In the genomic region with DNA sequence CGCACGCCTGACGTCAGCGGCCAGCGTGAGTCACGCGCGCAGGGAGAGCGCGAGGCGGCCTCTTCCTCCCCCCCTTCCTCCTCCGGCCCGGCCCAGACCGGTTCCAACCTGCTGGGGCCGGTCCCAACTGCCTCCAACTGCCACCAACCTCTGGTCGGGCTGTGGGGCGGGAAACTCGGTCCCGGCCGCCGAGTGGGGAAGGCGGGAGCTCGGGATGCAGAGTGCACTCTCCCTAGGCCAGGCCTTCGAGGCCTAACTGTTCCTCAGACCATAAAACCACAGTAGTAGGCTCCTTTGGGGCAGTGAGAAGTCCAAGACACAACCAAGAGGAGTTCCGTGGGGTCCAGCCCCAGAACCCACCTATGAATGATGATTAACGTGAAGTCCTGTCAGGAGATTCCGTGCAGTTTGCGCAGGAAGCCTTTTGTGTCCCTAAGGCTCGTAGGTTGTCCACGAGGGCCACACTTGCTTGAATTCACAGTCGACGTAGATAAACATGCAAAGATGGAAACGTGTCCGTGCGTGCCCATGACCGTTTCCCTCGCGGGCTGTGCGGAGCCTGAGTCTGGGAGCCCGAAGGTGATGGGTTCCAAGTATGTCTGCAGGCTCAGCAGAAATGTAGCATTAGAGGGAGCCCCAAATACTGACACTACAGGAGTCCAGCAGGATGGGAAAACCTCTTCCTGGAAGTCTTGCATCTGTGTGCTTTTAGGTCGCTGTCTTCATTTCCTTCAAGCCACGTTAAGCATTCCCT, we compare ENCODE assay signal across 1 cellular context.
A peak's percentile ranks its signal among the peaks of the same experiment; 100 is the strongest.
TF ChIP-seq lines count a peak whose summit lies in the region.

No MANE protein-coding gene starts in this region.

TF ChIP-seq in GM12878, 131 proteins besides CTCF, POLR2A, EP300 and RAD21 (continues in another document):
- TF ChIP-seq, protein P1, sequence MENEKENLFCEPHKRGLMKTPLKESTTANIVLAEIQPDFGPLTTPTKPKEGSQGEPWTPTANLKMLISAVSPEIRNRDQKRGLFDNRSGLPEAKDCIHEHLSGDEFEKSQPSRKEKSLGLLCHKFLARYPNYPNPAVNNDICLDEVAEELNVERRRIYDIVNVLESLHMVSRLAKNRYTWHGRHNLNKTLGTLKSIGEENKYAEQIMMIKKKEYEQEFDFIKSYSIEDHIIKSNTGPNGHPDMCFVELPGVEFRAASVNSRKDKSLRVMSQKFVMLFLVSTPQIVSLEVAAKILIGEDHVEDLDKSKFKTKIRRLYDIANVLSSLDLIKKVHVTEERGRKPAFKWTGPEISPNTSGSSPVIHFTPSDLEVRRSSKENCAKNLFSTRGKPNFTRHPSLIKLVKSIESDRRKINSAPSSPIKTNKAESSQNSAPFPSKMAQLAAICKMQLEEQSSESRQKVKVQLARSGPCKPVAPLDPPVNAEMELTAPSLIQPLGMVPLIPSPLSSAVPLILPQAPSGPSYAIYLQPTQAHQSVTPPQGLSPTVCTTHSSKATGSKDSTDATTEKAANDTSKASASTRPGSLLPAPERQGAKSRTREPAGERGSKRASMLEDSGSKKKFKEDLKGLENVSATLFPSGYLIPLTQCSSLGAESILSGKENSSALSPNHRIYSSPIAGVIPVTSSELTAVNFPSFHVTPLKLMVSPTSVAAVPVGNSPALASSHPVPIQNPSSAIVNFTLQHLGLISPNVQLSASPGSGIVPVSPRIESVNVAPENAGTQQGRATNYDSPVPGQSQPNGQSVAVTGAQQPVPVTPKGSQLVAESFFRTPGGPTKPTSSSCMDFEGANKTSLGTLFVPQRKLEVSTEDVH (IDR thresholded peaks at IDR 0.05; ENCODE audit: low read depth, partially characterized antibody): peak; percentile 38
- peak in 1 of 2 experiments; percentile 30; a peak in 1 of 4 replicates for TF ChIP-seq ETV6 (conservative IDR thresholded peaks at IDR 0.05 in 1 of 2, IDR thresholded peaks at IDR 0.05 in 1 of 2; ENCODE audit: borderline replicate concordance in 1 of 2, low read depth in 1 of 2)
- TF ChIP-seq PAX5 (IDR thresholded peaks at IDR 0.05; ENCODE audit: borderline replicate concordance, low read depth, low read length): peak; percentile 27; the same call in 1 of the 2 replicates
- TF ChIP-seq JUND (IDR thresholded peaks at IDR 0.05; ENCODE audit: low read depth, low read length): 0 out of 2 replicates have a peak, but pooled peaks have one; percentile 42
- peak; percentile 78; the same call in 1 of the 2 replicates for TF ChIP-seq ZBED1 (IDR thresholded peaks at IDR 0.05; ENCODE audit: borderline replicate concordance)
- TF ChIP-seq BACH1 (IDR thresholded peaks at IDR 0.05; ENCODE audit: borderline replicate concordance): peak; percentile 99
- peak; percentile 69 for TF ChIP-seq SMARCA5 (IDR thresholded peaks at IDR 0.05)
- TF ChIP-seq MTA3 (IDR thresholded peaks at IDR 0.05; ENCODE audit: borderline replicate concordance, low read length): peak; percentile 80; the same call in 1 of the 2 replicates
- TF ChIP-seq, protein P2, sequence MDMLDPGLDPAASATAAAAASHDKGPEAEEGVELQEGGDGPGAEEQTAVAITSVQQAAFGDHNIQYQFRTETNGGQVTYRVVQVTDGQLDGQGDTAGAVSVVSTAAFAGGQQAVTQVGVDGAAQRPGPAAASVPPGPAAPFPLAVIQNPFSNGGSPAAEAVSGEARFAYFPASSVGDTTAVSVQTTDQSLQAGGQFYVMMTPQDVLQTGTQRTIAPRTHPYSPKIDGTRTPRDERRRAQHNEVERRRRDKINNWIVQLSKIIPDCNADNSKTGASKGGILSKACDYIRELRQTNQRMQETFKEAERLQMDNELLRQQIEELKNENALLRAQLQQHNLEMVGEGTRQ (IDR thresholded peaks at IDR 0.05; ENCODE audit: borderline replicate concordance, low read depth, low read length): peak; percentile 18; the same call in 1 of the 2 replicates
- TF ChIP-seq MYB (IDR thresholded peaks at IDR 0.05; ENCODE audit: borderline replicate concordance, low read depth, low read length): peak; percentile 95
- no peak for TF ChIP-seq SP1 (IDR thresholded peaks at IDR 0.05; ENCODE audit: low read depth, low read length)
- peak; percentile 13 for TF ChIP-seq KLF5 (IDR thresholded peaks at IDR 0.05; ENCODE audit: partially characterized antibody)
- peak; percentile 75; the same call in 2 of the 3 replicates for TF ChIP-seq POU2F2 (IDR thresholded peaks at IDR 0.05; ENCODE audit: borderline replicate concordance, low read depth, low read length)
- TF ChIP-seq IKZF2 (IDR thresholded peaks at IDR 0.05): peak; percentile 82 to 83
- peak; percentile 81; the same call in 1 of the 2 replicates for TF ChIP-seq NBN (IDR thresholded peaks at IDR 0.05)
- peak; percentile 96 for TF ChIP-seq POLR2AphosphoS5 (IDR thresholded peaks at IDR 0.05; ENCODE audit: low read length)
- TF ChIP-seq CHD1 (IDR thresholded peaks at IDR 0.05; ENCODE audit: low read depth, low read length): peak; percentile 89; the same call in 1 of the 2 replicates
- TF ChIP-seq, protein P3, sequence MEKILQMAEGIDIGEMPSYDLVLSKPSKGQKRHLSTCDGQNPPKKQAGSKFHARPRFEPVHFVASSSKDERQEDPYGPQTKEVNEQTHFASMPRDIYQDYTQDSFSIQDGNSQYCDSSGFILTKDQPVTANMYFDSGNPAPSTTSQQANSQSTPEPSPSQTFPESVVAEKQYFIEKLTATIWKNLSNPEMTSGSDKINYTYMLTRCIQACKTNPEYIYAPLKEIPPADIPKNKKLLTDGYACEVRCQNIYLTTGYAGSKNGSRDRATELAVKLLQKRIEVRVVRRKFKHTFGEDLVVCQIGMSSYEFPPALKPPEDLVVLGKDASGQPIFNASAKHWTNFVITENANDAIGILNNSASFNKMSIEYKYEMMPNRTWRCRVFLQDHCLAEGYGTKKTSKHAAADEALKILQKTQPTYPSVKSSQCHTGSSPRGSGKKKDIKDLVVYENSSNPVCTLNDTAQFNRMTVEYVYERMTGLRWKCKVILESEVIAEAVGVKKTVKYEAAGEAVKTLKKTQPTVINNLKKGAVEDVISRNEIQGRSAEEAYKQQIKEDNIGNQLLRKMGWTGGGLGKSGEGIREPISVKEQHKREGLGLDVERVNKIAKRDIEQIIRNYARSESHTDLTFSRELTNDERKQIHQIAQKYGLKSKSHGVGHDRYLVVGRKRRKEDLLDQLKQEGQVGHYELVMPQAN (conservative IDR thresholded peaks at IDR 0.05): 0 out of 2 replicates have a peak, but pooled peaks have one; percentile 60
- TF ChIP-seq NR2F1 (conservative IDR thresholded peaks at IDR 0.05): peak; percentile 22; the same call in 1 of the 2 replicates
- peak; percentile 55; the same call in 1 of the 2 replicates for TF ChIP-seq NFIC (IDR thresholded peaks at IDR 0.05; ENCODE audit: low read depth, low read length)
- TF ChIP-seq, protein P4, sequence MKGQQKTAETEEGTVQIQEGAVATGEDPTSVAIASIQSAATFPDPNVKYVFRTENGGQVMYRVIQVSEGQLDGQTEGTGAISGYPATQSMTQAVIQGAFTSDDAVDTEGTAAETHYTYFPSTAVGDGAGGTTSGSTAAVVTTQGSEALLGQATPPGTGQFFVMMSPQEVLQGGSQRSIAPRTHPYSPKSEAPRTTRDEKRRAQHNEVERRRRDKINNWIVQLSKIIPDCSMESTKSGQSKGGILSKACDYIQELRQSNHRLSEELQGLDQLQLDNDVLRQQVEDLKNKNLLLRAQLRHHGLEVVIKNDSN (IDR thresholded peaks at IDR 0.05; ENCODE audit: borderline replicate concordance, extremely low read length, insufficient read depth, low read depth, low read length): peak; percentile 73
- peak; percentile 66 for TF ChIP-seq PML (IDR thresholded peaks at IDR 0.05; ENCODE audit: low read length)
- TF ChIP-seq CBX5 (IDR thresholded peaks at IDR 0.05; ENCODE audit: low read depth): no peak
- TF ChIP-seq, protein P5, sequence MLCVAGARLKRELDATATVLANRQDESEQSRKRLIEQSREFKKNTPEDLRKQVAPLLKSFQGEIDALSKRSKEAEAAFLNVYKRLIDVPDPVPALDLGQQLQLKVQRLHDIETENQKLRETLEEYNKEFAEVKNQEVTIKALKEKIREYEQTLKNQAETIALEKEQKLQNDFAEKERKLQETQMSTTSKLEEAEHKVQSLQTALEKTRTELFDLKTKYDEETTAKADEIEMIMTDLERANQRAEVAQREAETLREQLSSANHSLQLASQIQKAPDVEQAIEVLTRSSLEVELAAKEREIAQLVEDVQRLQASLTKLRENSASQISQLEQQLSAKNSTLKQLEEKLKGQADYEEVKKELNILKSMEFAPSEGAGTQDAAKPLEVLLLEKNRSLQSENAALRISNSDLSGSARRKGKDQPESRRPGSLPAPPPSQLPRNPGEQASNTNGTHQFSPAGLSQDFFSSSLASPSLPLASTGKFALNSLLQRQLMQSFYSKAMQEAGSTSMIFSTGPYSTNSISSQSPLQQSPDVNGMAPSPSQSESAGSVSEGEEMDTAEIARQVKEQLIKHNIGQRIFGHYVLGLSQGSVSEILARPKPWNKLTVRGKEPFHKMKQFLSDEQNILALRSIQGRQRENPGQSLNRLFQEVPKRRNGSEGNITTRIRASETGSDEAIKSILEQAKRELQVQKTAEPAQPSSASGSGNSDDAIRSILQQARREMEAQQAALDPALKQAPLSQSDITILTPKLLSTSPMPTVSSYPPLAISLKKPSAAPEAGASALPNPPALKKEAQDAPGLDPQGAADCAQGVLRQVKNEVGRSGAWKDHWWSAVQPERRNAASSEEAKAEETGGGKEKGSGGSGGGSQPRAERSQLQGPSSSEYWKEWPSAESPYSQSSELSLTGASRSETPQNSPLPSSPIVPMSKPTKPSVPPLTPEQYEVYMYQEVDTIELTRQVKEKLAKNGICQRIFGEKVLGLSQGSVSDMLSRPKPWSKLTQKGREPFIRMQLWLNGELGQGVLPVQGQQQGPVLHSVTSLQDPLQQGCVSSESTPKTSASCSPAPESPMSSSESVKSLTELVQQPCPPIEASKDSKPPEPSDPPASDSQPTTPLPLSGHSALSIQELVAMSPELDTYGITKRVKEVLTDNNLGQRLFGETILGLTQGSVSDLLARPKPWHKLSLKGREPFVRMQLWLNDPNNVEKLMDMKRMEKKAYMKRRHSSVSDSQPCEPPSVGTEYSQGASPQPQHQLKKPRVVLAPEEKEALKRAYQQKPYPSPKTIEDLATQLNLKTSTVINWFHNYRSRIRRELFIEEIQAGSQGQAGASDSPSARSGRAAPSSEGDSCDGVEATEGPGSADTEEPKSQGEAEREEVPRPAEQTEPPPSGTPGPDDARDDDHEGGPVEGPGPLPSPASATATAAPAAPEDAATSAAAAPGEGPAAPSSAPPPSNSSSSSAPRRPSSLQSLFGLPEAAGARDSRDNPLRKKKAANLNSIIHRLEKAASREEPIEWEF (IDR thresholded peaks at IDR 0.05; ENCODE audit: insufficient replicate concordance, low read depth, low read length): no peak
- TF ChIP-seq MTA2 (IDR thresholded peaks at IDR 0.05; ENCODE audit: low read depth): peak; percentile 36; the same call in 1 of the 2 replicates
- no peak for TF ChIP-seq PBX3 (IDR thresholded peaks at IDR 0.05; ENCODE audit: insufficient replicate concordance, low read depth, low read length)
- TF ChIP-seq TBL1XR1 (IDR thresholded peaks at IDR 0.05; ENCODE audit: low read depth, low read length): peak; percentile 38; the same call in 1 of the 2 replicates
- TF ChIP-seq SMAD1 (IDR thresholded peaks at IDR 0.05; ENCODE audit: low read depth, partially characterized antibody): peak; percentile 93
- peak; percentile 95; the same call in 1 of the 2 replicates for TF ChIP-seq RB1 (IDR thresholded peaks at IDR 0.05; ENCODE audit: borderline replicate concordance)
- TF ChIP-seq CBFB (IDR thresholded peaks at IDR 0.05; ENCODE audit: low read depth): peak; percentile 79; the same call in 1 of the 2 replicates
- TF ChIP-seq, protein P6, sequence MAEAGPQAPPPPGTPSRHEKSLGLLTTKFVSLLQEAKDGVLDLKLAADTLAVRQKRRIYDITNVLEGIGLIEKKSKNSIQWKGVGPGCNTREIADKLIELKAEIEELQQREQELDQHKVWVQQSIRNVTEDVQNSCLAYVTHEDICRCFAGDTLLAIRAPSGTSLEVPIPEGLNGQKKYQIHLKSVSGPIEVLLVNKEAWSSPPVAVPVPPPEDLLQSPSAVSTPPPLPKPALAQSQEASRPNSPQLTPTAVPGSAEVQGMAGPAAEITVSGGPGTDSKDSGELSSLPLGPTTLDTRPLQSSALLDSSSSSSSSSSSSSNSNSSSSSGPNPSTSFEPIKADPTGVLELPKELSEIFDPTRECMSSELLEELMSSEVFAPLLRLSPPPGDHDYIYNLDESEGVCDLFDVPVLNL (IDR thresholded peaks at IDR 0.05; ENCODE audit: low read depth, low read length): peak; percentile 70; the same call in 1 of the 2 replicates
- TF ChIP-seq, protein P7, sequence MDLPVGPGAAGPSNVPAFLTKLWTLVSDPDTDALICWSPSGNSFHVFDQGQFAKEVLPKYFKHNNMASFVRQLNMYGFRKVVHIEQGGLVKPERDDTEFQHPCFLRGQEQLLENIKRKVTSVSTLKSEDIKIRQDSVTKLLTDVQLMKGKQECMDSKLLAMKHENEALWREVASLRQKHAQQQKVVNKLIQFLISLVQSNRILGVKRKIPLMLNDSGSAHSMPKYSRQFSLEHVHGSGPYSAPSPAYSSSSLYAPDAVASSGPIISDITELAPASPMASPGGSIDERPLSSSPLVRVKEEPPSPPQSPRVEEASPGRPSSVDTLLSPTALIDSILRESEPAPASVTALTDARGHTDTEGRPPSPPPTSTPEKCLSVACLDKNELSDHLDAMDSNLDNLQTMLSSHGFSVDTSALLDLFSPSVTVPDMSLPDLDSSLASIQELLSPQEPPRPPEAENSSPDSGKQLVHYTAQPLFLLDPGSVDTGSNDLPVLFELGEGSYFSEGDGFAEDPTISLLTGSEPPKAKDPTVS (IDR thresholded peaks at IDR 0.05; ENCODE audit: low read depth, low read length): no peak
